In genomic region chr22:50255607-50256006, GRCh38 we compare ENCODE assay signal across 15 cellular contexts. TPM values are rescaled to one million over a fixed set of nuclear protein-coding genes. Genes with fewer than 3 reads are reported as not detected.
DNase-seq lines count a peak whose midpoint lies in the region; ATAC-seq and TF ChIP-seq lines count a peak whose summit lies in the region.
"Had no signal": no experiment of that assay in that cellular context is flagged by ENCODE, and none has a peak within 500 bp of the region (broad histone marks: within the 10 kb centered on the region; RNA-seq: fewer than 3 reads in every experiment).

No MANE protein-coding gene starts in this region.

- peaks cover 0 to 75% of the 10 kb centered on the region in 2 experiments; a peak in 2 of 3 replicates for H3K36me3 ChIP-seq in HEK293 (ENCODE audit: control insufficient read depth in 2 of 2, insufficient read depth in 1 of 2, low read length in 2 of 2)
- peaks cover 0 to 12% of the 10 kb centered on the region in 2 donors for H3K36me3 ChIP-seq in gastrocnemius medialis
- no peaks in the 10 kb centered on the region for H3K36me3 ChIP-seq in lower lobe of right lung

- TF ChIP-seq POLR2A in gastrocnemius medialis (IDR thresholded peaks at IDR 0.05), result no peak

- CTCF ChIA-PET in HEK293 (lab: Yijun Ruan, JAX) (no interaction called here), RWPE1 (lab: Yijun Ruan, JAX) (interaction anchor here (0.8 kb wide), 1 partner anchor 10 kb away, joined by 4 read pairs; no protein-coding TSS in a partner anchor)

- no peaks in the 10 kb centered on the region for H3K9me3 ChIP-seq in HEK293 (ENCODE audit: control insufficient read depth, insufficient read depth, low read depth, low read length)
- no peaks in the 10 kb centered on the region for H3K9me3 ChIP-seq in gastrocnemius medialis
- no peaks in the 10 kb centered on the region for H3K9me3 ChIP-seq in lower lobe of right lung
- H3K9me3 ChIP-seq: A549; BLaER1 treated with 17β-estradiol and CSF1 and Interleukin-3, amounts not matched to agents 10 nM and 100 nM; Caco-2 had no signal

- TF ChIP-seq CTCF in HEK293 (tag by site-specific recombination; IDR thresholded peaks at IDR 0.05) (no peak), RWPE1 (conservative IDR thresholded peaks at IDR 0.05; ENCODE audit: low read depth) (no peak), gastrocnemius medialis (IDR thresholded peaks at IDR 0.05 in 4 of 5, conservative IDR thresholded peaks at IDR 0.05 in 1 of 5) (no peak), lower lobe of right lung (IDR thresholded peaks at IDR 0.05) (no peak)

- ATAC-seq in gastrocnemius medialis (no peak), lower lobe of right lung (no peak)
- ATAC-seq: A549; CD8-positive, alpha-beta T cell had no signal

- peaks cover 3% of the 10 kb centered on the region; the same call in 1 of the 2 replicates for H3K4me1 ChIP-seq in HEK293 (ENCODE audit: control insufficient read depth, insufficient read depth, low read length)
- peaks cover 24 to 54% of the 10 kb centered on the region in 2 donors for H3K4me1 ChIP-seq in gastrocnemius medialis
- peaks cover 20% of the 10 kb centered on the region for H3K4me1 ChIP-seq in lower lobe of right lung

- no peak for DNase-seq in RWPE1 (ENCODE audit: low spot score)
- DNase-seq in gastrocnemius medialis, result no peak
- DNase-seq in NCI-H524 treated with DMSO at 0.1 percent for 48 hours (lab: John Stamatoyannopoulos, UW), result no peak
- no peak for DNase-seq in lower lobe of right lung
- DNase-seq: AML-193; Caco-2; Calu3; CD4-positive, alpha-beta T cell; DMS79 treated with DMSO at 0.1 percent for 48 hours; GF-D8 had no signal

- POLR2A ChIA-PET in HEK293 (lab: Yijun Ruan, JAX), result interaction anchor here (0.7 to 1.0 kb wide), 2 partner anchors 10 to 48 kb away, joined by 3 read pairs; no protein-coding TSS in a partner anchor
- POLR2A ChIA-PET in RWPE1 (lab: Yijun Ruan, JAX; ENCODE audit: low non-redundant PET), result no interaction called here

- intact Hi-C loops in gastrocnemius medialis (cut with DNase I; ENCODE audit: low total_unique reads), result no loop called here
- intact Hi-C loops in lower lobe of right lung (cut with DNase I), result no loop called here

- H3K27me3 ChIP-seq in gastrocnemius medialis (no peaks in the 10 kb centered on the region), lower lobe of right lung (ENCODE audit: low read depth) (peaks cover 2% of the 10 kb centered on the region)
- H3K27me3 ChIP-seq: BLaER1 treated with 17β-estradiol and CSF1 and Interleukin-3, amounts not matched to agents 10 nM and 100 nM had no signal

- in situ Hi-C loops in gastrocnemius medialis (cut with MboI; ENCODE audit: low sequenced_read_pairs in 4 of 4), result loop anchor here in 2 of 4 donors (10.0 kb wide), 2 partner anchors 69 to 79 kb away; partner anchors contain the start of gene DENND6B (in 1 of the 2)

- no peak overlapping the region for H3K4me3 ChIP-seq in HEK293 (ENCODE audit: low read depth, low read length)
- no peak overlapping the region for H3K4me3 ChIP-seq in gastrocnemius medialis
- no peak overlapping the region for H3K4me3 ChIP-seq in lower lobe of right lung
- H3K4me3 ChIP-seq: A549; BLaER1 treated with 17β-estradiol and CSF1 and Interleukin-3, amounts not matched to agents 10 nM and 100 nM had no signal

- H3K27ac ChIP-seq in HEK293 (ENCODE audit: extremely low read depth, low read depth, low read length), result no peak overlapping the region
- H3K27ac ChIP-seq in RWPE1, result peak overlapping the region; percentile 89
- peak overlapping the region; percentile 93 to 99 (median 98) for H3K27ac ChIP-seq in gastrocnemius medialis
- H3K27ac ChIP-seq in lower lobe of right lung, result no peak overlapping the region
- H3K27ac ChIP-seq: A549; BLaER1 treated with 17β-estradiol and CSF1 and Interleukin-3, amounts not matched to agents 10 nM and 100 nM; C4-2B had no signal

TF ChIP-seq in HEK293, 187 proteins besides CTCF, POLR2A, EP300 and RAD21:
- TF ChIP-seq ZNF138 (tag by site-specific recombination; IDR thresholded peaks at IDR 0.05; ENCODE audit: borderline replicate concordance), result no peak
- TF ChIP-seq EGR2 (tag by site-specific recombination; IDR thresholded peaks at IDR 0.05; ENCODE audit: low read depth), result peak; percentile 69

RNA-seq across cellular contexts. Expression of gene HDAC10, which starts 4.5 kb away (rescaled TPM):
- total RNA-seq in gastrocnemius medialis, result 10 to 100 TPM in 2 of 4 donors, 1 to 10 TPM in 2; 4.1 to 24.9 (median 8.6) TPM
- total RNA-seq in lower lobe of right lung, result 47.9 TPM

RNA-seq across cellular contexts. Expression of gene MAPK12, which starts 5.9 kb away (rescaled TPM):
- total RNA-seq in gastrocnemius medialis (100 to 1,000 TPM; 126 to 290 (median 219) TPM), lower lobe of right lung (11.9 TPM)

RNA-seq across cellular contexts. Expression of gene TUBGCP6, which starts 10.8 kb away (rescaled TPM):
- total RNA-seq in gastrocnemius medialis (10 to 100 TPM; 18.7 to 27.4 (median 19.2) TPM), lower lobe of right lung (48.5 TPM)

RNA-seq across cellular contexts. Expression of gene MAPK11, which starts 14.6 kb away (rescaled TPM):
- total RNA-seq in gastrocnemius medialis (1 to 10 TPM; 1.8 to 4.2 (median 3.4) TPM), lower lobe of right lung (13.1 TPM)

RNA-seq across cellular contexts. Expression of gene PLXNB2, which starts 51.8 kb away (rescaled TPM):
- total RNA-seq in gastrocnemius medialis, result 10 to 100 TPM in 1 of 4 donors, 1 to 10 TPM in 3; 8.0 to 11.8 (median 9.0) TPM
- 256 TPM for total RNA-seq in lower lobe of right lung

Comparison
In these comparisons a context has a peak if more than half of its experiments do, and no peak if none do; other contexts are left out.
1. H3K27ac ChIP-seq: peak in RWPE1 (single experiment) and gastrocnemius medialis (4 of 4); none in HEK293 (single experiment) and lower lobe of right lung (single experiment).